Comparison of ENCODE assay signal across 1 cellular context in genomic region chr2:229921101-229921891, GRCh38.
TF ChIP-seq lines count a peak whose summit lies in the region.

No MANE protein-coding gene starts in this region.

TF ChIP-seq in HepG2, 621 proteins besides CTCF, POLR2A, EP300 and RAD21 (continued from another document and continues in another):
- no peak for TF ChIP-seq ZNF142 (CRISPR knock-in tag; IDR thresholded peaks at IDR 0.05)
- TF ChIP-seq IKZF5 (CRISPR knock-in tag; IDR thresholded peaks at IDR 0.05), result peak; percentile 52; the same call in 1 of the 2 replicates
- TF ChIP-seq KLF11 (CRISPR knock-in tag; IDR thresholded peaks at IDR 0.05), result 0 out of 2 replicates have a peak, but pooled peaks have one; percentile 56
- TF ChIP-seq ZNF879 (CRISPR knock-in tag; IDR thresholded peaks at IDR 0.05), result no peak
- TF ChIP-seq ZNF644 (CRISPR knock-in tag; IDR thresholded peaks at IDR 0.05; ENCODE audit: low read depth), result no peak
- no peak for TF ChIP-seq ZFP36L1 (CRISPR knock-in tag; IDR thresholded peaks at IDR 0.05)
- TF ChIP-seq TOPORS (CRISPR knock-in tag; IDR thresholded peaks at IDR 0.05), result peak; percentile 48
- 0 out of 2 replicates have a peak, but pooled peaks have one; percentile 32 for TF ChIP-seq ZNF703 (CRISPR knock-in tag; IDR thresholded peaks at IDR 0.05; ENCODE audit: borderline replicate concordance)
- TF ChIP-seq ZNF567 (CRISPR knock-in tag; IDR thresholded peaks at IDR 0.05; ENCODE audit: borderline replicate concordance), result no peak
- TF ChIP-seq PHF8 (CRISPR knock-in tag; IDR thresholded peaks at IDR 0.05), result peak; percentile 72
- TF ChIP-seq ZNF326 (CRISPR knock-in tag; IDR thresholded peaks at IDR 0.05; ENCODE audit: borderline replicate concordance), result no peak
- TF ChIP-seq MBD4 (IDR thresholded peaks at IDR 0.05; ENCODE audit: borderline replicate concordance, low read length), result no peak
- TF ChIP-seq ZFP36 (IDR thresholded peaks at IDR 0.05; ENCODE audit: borderline replicate concordance, low read depth, low read length, partially characterized antibody), result no peak
- no peak for TF ChIP-seq ZNF281 (CRISPR knock-in tag; IDR thresholded peaks at IDR 0.05; ENCODE audit: borderline replicate concordance)
- peak; percentile 78 for TF ChIP-seq TAF1 (CRISPR knock-in tag; IDR thresholded peaks at IDR 0.05)
- peak; percentile 73; the same call in 1 of the 2 replicates for TF ChIP-seq TGIF2 (CRISPR knock-in tag; IDR thresholded peaks at IDR 0.05)
- TF ChIP-seq MTF1 (CRISPR knock-in tag; IDR thresholded peaks at IDR 0.05), result no peak
- no peak for TF ChIP-seq ZSCAN12 (CRISPR knock-in tag; IDR thresholded peaks at IDR 0.05)
- no peak for TF ChIP-seq ZBTB34 (CRISPR knock-in tag; IDR thresholded peaks at IDR 0.05)
- TF ChIP-seq ZNF782 (CRISPR knock-in tag; IDR thresholded peaks at IDR 0.05; ENCODE audit: borderline replicate concordance), result no peak
- TF ChIP-seq SMAD3 (CRISPR knock-in tag; IDR thresholded peaks at IDR 0.05), result no peak
- no peak for TF ChIP-seq ISX (CRISPR knock-in tag; conservative IDR thresholded peaks at IDR 0.05)
- TF ChIP-seq TOE1 (CRISPR knock-in tag; IDR thresholded peaks at IDR 0.05), result no peak; the same call in 1 of the 2 replicates
- TF ChIP-seq FOXA1 (IDR thresholded peaks at IDR 0.05), result no peak
- TF ChIP-seq FOXA1 (CRISPR knock-in tag; IDR thresholded peaks at IDR 0.05), result no peak
- peak; percentile 57; the same call in 1 of the 2 replicates for TF ChIP-seq ZNF430 (CRISPR knock-in tag; IDR thresholded peaks at IDR 0.05)
- 0 out of 2 replicates have a peak, but pooled peaks have one; percentile 40 for TF ChIP-seq SNAPC2 (CRISPR knock-in tag; IDR thresholded peaks at IDR 0.05)
- TF ChIP-seq POLR2AphosphoS5 (IDR thresholded peaks at IDR 0.05; ENCODE audit: low read depth, low read length), result peak; percentile 75
- TF ChIP-seq CBFB (CRISPR knock-in tag; IDR thresholded peaks at IDR 0.05), result peak; percentile 63; the same call in 1 of the 2 replicates
- TF ChIP-seq ZNF609 (CRISPR knock-in tag; IDR thresholded peaks at IDR 0.05; ENCODE audit: borderline replicate concordance), result peak; percentile 50; the same call in 1 of the 2 replicates
- no peak for TF ChIP-seq ZNF44 (CRISPR knock-in tag; IDR thresholded peaks at IDR 0.05)
- TF ChIP-seq ZNF354B (CRISPR knock-in tag; IDR thresholded peaks at IDR 0.05), result no peak
- TF ChIP-seq ZBTB49 (CRISPR knock-in tag; IDR thresholded peaks at IDR 0.05; ENCODE audit: borderline replicate concordance), result no peak
- TF ChIP-seq DRAP1 (CRISPR knock-in tag; IDR thresholded peaks at IDR 0.05), result peak; percentile 46; the same call in 1 of the 2 replicates
- no peak for TF ChIP-seq TFE3 (CRISPR knock-in tag; IDR thresholded peaks at IDR 0.05)
- peak; percentile 39; the same call in 1 of the 2 replicates for TF ChIP-seq KDM4B (CRISPR knock-in tag; IDR thresholded peaks at IDR 0.05)
- TF ChIP-seq RELA (CRISPR knock-in tag; IDR thresholded peaks at IDR 0.05), result no peak
- peak; percentile 58; the same call in 1 of the 2 replicates for TF ChIP-seq ZNF605 (CRISPR knock-in tag; IDR thresholded peaks at IDR 0.05)
- TF ChIP-seq ZNF629 (CRISPR knock-in tag; conservative IDR thresholded peaks at IDR 0.05), result no peak
- TF ChIP-seq POGZ (CRISPR knock-in tag; IDR thresholded peaks at IDR 0.05), result peak; percentile 79
